9 cellular contexts compared by ENCODE assay signal in genomic region chr3:183100376-183100775, GRCh38. TPM values are rescaled to one million over a fixed set of nuclear protein-coding genes. Genes with fewer than 3 reads are reported as not detected.
DNase-seq lines count a peak whose midpoint lies in the region; ATAC-seq and TF ChIP-seq lines count a peak whose summit lies in the region.
"Had no signal": no experiment of that assay in that cellular context is flagged by ENCODE, and none has a peak within 500 bp of the region (broad histone marks: within the 10 kb centered on the region; RNA-seq: fewer than 3 reads in every experiment).

No MANE protein-coding gene starts in this region.

- peak overlapping the region; percentile 81 for H3K27ac ChIP-seq in CD4-positive, alpha-beta memory T cell (ENCODE audit: low read depth, low read length)
- H3K27ac ChIP-seq in OCI-LY1 (ENCODE audit: low read depth, low read length, poor library complexity, severe bottlenecking) = peak overlapping the region; percentile 86
- peak overlapping the region in 56 of 59 donors; percentile 66 to 97 (median 92) for H3K27ac ChIP-seq in dorsolateral prefrontal cortex
- no peak overlapping the region for H3K27ac ChIP-seq in parathyroid adenoma

- peaks cover 22% of the 10 kb centered on the region for H3K4me1 ChIP-seq in CD4-positive, alpha-beta memory T cell (ENCODE audit: insufficient read depth, low read length)
- H3K4me1 ChIP-seq in OCI-LY1 (ENCODE audit: insufficient read depth, low read length, severe bottlenecking) (peaks cover 20% of the 10 kb centered on the region), parathyroid adenoma (no peaks in the 10 kb centered on the region)

- H3K4me1 Mint-ChIP-seq in CD4-positive, alpha-beta memory T cell = peaks cover 15 to 42% (median 27%) of the 10 kb centered on the region in 4 donors

- H3K36me3 ChIP-seq in CD4-positive, alpha-beta memory T cell (ENCODE audit: insufficient read depth, low read length) = no peaks in the 10 kb centered on the region
- H3K36me3 ChIP-seq in OCI-LY1 (ENCODE audit: insufficient read depth, low read length) (peaks cover 19% of the 10 kb centered on the region), parathyroid adenoma (ENCODE audit: control insufficient read depth, insufficient read depth, low read length) (no peaks in the 10 kb centered on the region)

- H3K27me3 Mint-ChIP-seq in CD4-positive, alpha-beta memory T cell = no peaks in the 10 kb centered on the region

- peak overlapping the region; percentile 95; the same call in 1 of the 2 replicates for H3K4me2 ChIP-seq in OCI-LY1 (ENCODE audit: low read length)
- no peak overlapping the region for H3K4me2 ChIP-seq in parathyroid adenoma (ENCODE audit: low read length)

- no peaks in the 10 kb centered on the region for H3K27me3 ChIP-seq in CD4-positive, alpha-beta memory T cell (ENCODE audit: insufficient read depth, low read length)
- H3K27me3 ChIP-seq in OCI-LY1 (ENCODE audit: insufficient read depth, low read length) (no peaks in the 10 kb centered on the region), dorsolateral prefrontal cortex (no peaks in the 10 kb centered on the region), parathyroid adenoma (ENCODE audit: control insufficient read depth, insufficient read depth, low read length) (no peaks in the 10 kb centered on the region)

- H3K4me3 Mint-ChIP-seq in CD4-positive, alpha-beta memory T cell = peak overlapping the region in 1 of 8 donors; percentile 36

- H3K9ac ChIP-seq in OCI-LY1 (ENCODE audit: low read length) (peak overlapping the region; percentile 63; the same call in 1 of the 2 replicates), parathyroid adenoma (no peak overlapping the region)

- no peaks in the 10 kb centered on the region for H3K9me3 Mint-ChIP-seq in CD4-positive, alpha-beta memory T cell

- CTCF ChIA-PET in CD4-positive, alpha-beta memory T cell (lab: Charles Lee; ENCODE audit: partially characterized antibody) = interaction anchor here (3.2 kb wide), 1 partner anchor 23 kb away, joined by 13 read pairs; no protein-coding TSS in a partner anchor

- peak overlapping the region in 6 of 7 donors; percentile 42 to 98 (median 88) for H3K27ac Mint-ChIP-seq in CD4-positive, alpha-beta memory T cell

- no peak overlapping the region for H3K4me3 ChIP-seq in CD4-positive, alpha-beta memory T cell (ENCODE audit: low read length in 2 of 2)
- H3K4me3 ChIP-seq in OCI-LY1 (ENCODE audit: low read depth, low read length, poor library complexity, severe bottlenecking) (peak overlapping the region; percentile 90), dorsolateral prefrontal cortex (peak overlapping the region in 9 of 59 donors; percentile 74 to 95 (median 88)), parathyroid adenoma (ENCODE audit: low read depth, low read length) (no peak overlapping the region)

- H3K9me3 ChIP-seq in CD4-positive, alpha-beta memory T cell (ENCODE audit: control insufficient read depth in 1 of 2, low read length in 2 of 2) = no peaks in the 10 kb centered on the region
- H3K9me3 ChIP-seq in OCI-LY1 (ENCODE audit: low read length) (no peaks in the 10 kb centered on the region), parathyroid adenoma (ENCODE audit: control insufficient read depth, low read length) (no peaks in the 10 kb centered on the region)

- H3K79me2 ChIP-seq in OCI-LY1 (ENCODE audit: insufficient read depth, low read length) (peaks cover 9% of the 10 kb centered on the region), parathyroid adenoma (peaks cover 3% of the 10 kb centered on the region)

- TF ChIP-seq CTCF in OCI-LY1 (IDR thresholded peaks at IDR 0.05; ENCODE audit: low read length) (no peak), dorsolateral prefrontal cortex (IDR thresholded peaks at IDR 0.05 in 54 of 56, conservative IDR thresholded peaks at IDR 0.05 in 2 of 56; ENCODE audit: low read depth in 1 of 56, partially characterized antibody in 56 of 56) (no peak), parathyroid adenoma (IDR thresholded peaks at IDR 0.05) (no peak)

- ATAC-seq in GM18873 (IDR thresholded peaks at IDR 0.05; ENCODE audit: low FRiP score, unreplicated experiment) (no peak), HG03520 (IDR thresholded peaks at IDR 0.05; ENCODE audit: unreplicated experiment) (no peak)

- H3K9me2 ChIP-seq in OCI-LY1 (ENCODE audit: low read depth, low read length) = no peaks in the 10 kb centered on the region

- H2AFZ ChIP-seq in OCI-LY1 (ENCODE audit: low read length) (no peak overlapping the region), parathyroid adenoma (peak overlapping the region; percentile 75)

- POLR2A ChIA-PET in CD4-positive, alpha-beta memory T cell (lab: Charles Lee; ENCODE audit: partially characterized antibody) = interaction anchor here (1.4 kb wide), 1 partner anchor 15 kb away, joined by 3 read pairs; no protein-coding TSS in a partner anchor

- H3K36me3 Mint-ChIP-seq in CD4-positive, alpha-beta memory T cell = peaks cover 4 to 16% of the 10 kb centered on the region in 2 donors

- H4K20me1 ChIP-seq in OCI-LY1 (ENCODE audit: insufficient read depth, low read length) = no peaks in the 10 kb centered on the region

- H3F3A ChIP-seq in OCI-LY1 (ENCODE audit: insufficient read depth, low read length) = no peaks in the 10 kb centered on the region

- intact Hi-C loops in CD4-positive, alpha-beta memory T cell (cut with micrococcal nuclease) = no loop called here
- intact Hi-C loops in dorsolateral prefrontal cortex (cut with DNase I) = loop anchor here in 1 of 2 donors (5.0 kb wide), 1 partner anchor 352 kb away; no protein-coding TSS in a partner anchor

- DNase-seq in CD4-positive, alpha-beta memory T cell = no peak
- no peak for DNase-seq in dorsolateral prefrontal cortex
- DNase-seq in NCI-H1436 (lab: John Stamatoyannopoulos, UW) = no peak
- no peak for DNase-seq in NCI-H1105 (lab: John Stamatoyannopoulos, UW)
- DNase-seq: NCI-H345 had no signal

RNA-seq across cellular contexts. Expression of gene MCCC1, which starts 1.1 kb away (rescaled TPM):
- 10 to 100 TPM; 27.0 to 29.9 TPM for total RNA-seq in CD4-positive, alpha-beta memory T cell
- polyA plus RNA-seq in CD4-positive, alpha-beta memory T cell = 10 to 100 TPM; 28.1 to 43.8 TPM
- 10 to 100 TPM; 33.9 to 85.1 (median 50.9) TPM for total RNA-seq in dorsolateral prefrontal cortex
